8 cellular contexts compared by ENCODE assay signal in the genomic region with DNA sequence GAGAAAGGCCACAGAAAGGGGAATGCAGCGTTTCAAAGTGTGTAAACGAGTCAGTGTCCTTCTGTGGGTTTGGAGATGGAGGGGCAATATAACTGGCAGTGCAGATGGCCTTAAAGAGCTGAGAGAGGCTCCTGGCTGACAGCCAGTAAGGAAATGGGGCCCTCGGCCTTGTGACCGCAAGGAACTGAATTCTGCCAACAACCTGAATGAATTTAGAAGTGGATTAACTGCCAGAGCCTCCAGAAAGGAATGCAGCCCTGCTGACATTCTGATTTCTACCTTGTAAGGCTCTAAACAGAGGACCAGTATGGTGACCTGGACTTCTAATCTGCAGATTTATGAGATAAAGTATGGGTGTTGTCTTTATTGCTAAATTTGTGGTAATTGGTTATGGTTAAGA. TPM values are rescaled to one million over a fixed set of nuclear protein-coding genes. Genes with fewer than 3 reads are reported as not detected.
DNase-seq lines count a peak whose midpoint lies in the region; ATAC-seq and TF ChIP-seq lines count a peak whose summit lies in the region.

No MANE protein-coding gene starts in this region.

- no peaks in the 10 kb centered on the region for H3K36me3 ChIP-seq in muscle layer of colon (ENCODE audit: insufficient read depth, low read length)
- no peaks in the 10 kb centered on the region for H3K36me3 ChIP-seq in spleen

- H3K27ac ChIP-seq in muscle layer of colon (ENCODE audit: low read depth, low read length) (peak overlapping the region; percentile 1), spleen (no peak overlapping the region)

- no peaks in the 10 kb centered on the region for H3K27me3 ChIP-seq in muscle layer of colon (ENCODE audit: control insufficient read depth in 1 of 2, insufficient read depth in 2 of 2, low read length in 2 of 2)
- peaks cover 0 to 13% (median 0%) of the 10 kb centered on the region in 7 donors for H3K27me3 ChIP-seq in spleen (replicated peaks in 1 of 7)

- 3 to 22% (median 8%) methylated on average over 4 of the region's 4 CpGs for WGBS in spleen, 5 donors

- TF ChIP-seq EP300 in Ishikawa (IDR thresholded peaks at IDR 0.05; ENCODE audit: borderline replicate concordance): no peak

- in situ Hi-C loops in G401 (cut with HindIII; ENCODE audit: low sequenced_read_pairs): no loop called here

- no peak for TF ChIP-seq POLR2A in spleen (IDR thresholded peaks at IDR 0.05)

- DNase-seq in G401 (ENCODE audit: low spot score) (peak; percentile 27), amniotic epithelial cell (ENCODE audit: low read depth) (peak; percentile 73), spleen (no peak), COR-L47 (lab: John Stamatoyannopoulos, UW) (no peak)

- H3K4me1 ChIP-seq in muscle layer of colon (ENCODE audit: insufficient read depth, low read length): peaks cover 21% of the 10 kb centered on the region
- H3K4me1 ChIP-seq in spleen: peaks cover 0 to 22% (median 6%) of the 10 kb centered on the region in 6 donors

- H3K9ac ChIP-seq in muscle layer of colon (ENCODE audit: low read length): no peak overlapping the region

- intact Hi-C loops in spleen (cut with DNase I; ENCODE audit: low total_unique reads): no loop called here

- no peak for TF ChIP-seq CTCF in spleen (IDR thresholded peaks at IDR 0.05 in 8 of 11, conservative IDR thresholded peaks at IDR 0.05 in 3 of 11)

- no peak for ATAC-seq in HG03460 (IDR thresholded peaks at IDR 0.05; ENCODE audit: unreplicated experiment)
- ATAC-seq in activated CD4-positive, CD25-positive, alpha-beta regulatory T cell treated with anti-CD3 and anti-CD28 coated beads, Interleukin-2, amount 50 U/mL, for 24 hours: no peak

- H3K4me3 ChIP-seq in muscle layer of colon (ENCODE audit: low read depth in 1 of 2, low read length in 2 of 2): no peak overlapping the region
- no peak overlapping the region for H3K4me3 ChIP-seq in spleen

- TF ChIP-seq RAD21 in Ishikawa (IDR thresholded peaks at IDR 0.05; ENCODE audit: low read depth): no peak

- no peaks in the 10 kb centered on the region for H3K9me3 ChIP-seq in muscle layer of colon (ENCODE audit: low read length)
- H3K9me3 ChIP-seq in spleen: no peaks in the 10 kb centered on the region

TF ChIP-seq in Ishikawa, 13 proteins besides CTCF, POLR2A, EP300 and RAD21:
- TF ChIP-seq TEAD4 (IDR thresholded peaks at IDR 0.05): peak; percentile 24; the same call in 1 of the 2 replicates
- TF ChIP-seq, protein P1, sequence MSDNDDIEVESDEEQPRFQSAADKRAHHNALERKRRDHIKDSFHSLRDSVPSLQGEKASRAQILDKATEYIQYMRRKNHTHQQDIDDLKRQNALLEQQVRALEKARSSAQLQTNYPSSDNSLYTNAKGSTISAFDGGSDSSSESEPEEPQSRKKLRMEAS (IDR thresholded peaks at IDR 0.05): no peak
- TF ChIP-seq NFIC (IDR thresholded peaks at IDR 0.05): peak; percentile 80
TF ChIP-seq in Ishikawa: peak in this region for 2.

RNA-seq across cellular contexts. Expression of a gene that starts 17.5 kb away (rescaled TPM):
- 2.3 and 6.9 TPM in 2 replicates for total RNA-seq in G401 (2014; rRNA removed; shearing (Covaris generic))
- total RNA-seq in spleen: 10 to 100 TPM; 22.4 to 54.5 (median 37.4) TPM
- 10 to 100 TPM; 12.9 to 31.7 (median 21.0) TPM for polyA plus RNA-seq in spleen

Comparison
In these comparisons a context has a peak if more than half of its experiments do, and no peak if none do; other contexts are left out.
1. DNase-seq: peak in G401 (single experiment) and amniotic epithelial cell (single experiment); none in spleen (single experiment) and COR-L47 (single experiment).